8 cellular contexts compared by ENCODE assay signal in the genomic region with DNA sequence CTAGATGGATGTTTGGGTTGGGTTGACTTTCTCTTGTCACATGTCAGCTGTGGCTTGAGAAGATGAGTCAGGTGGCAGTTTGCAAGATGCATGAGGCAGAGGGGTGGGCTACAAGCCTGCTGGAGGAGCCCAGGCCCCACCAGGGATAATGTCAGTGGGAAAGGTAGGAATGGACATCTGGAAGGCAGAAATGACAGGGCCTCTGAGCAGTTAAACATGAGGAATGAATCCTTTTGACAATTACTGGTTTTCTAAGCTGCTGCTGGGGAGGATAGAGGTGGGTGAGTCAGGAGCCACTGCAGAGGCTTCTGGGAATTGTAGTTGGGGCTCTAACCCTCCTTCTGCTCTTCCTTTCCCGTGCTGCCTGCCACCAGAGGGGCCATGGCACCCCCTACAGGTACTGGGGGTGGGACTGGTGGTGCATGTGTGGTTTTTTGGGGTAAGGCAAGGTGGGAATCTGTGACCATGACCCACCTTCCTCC. TPM values are rescaled to one million over a fixed set of nuclear protein-coding genes. Genes with fewer than 3 reads are reported as not detected.
DNase-seq lines count a peak whose midpoint lies in the region; ATAC-seq and TF ChIP-seq lines count a peak whose summit lies in the region.
"Had no signal": no experiment of that assay in that cellular context is flagged by ENCODE, and none has a peak within 500 bp of the region (broad histone marks: within the 10 kb centered on the region; RNA-seq: fewer than 3 reads in every experiment).

No MANE protein-coding gene starts in this region.

- peaks cover 0 to 8% of the 10 kb centered on the region in 2 donors for H3K36me3 Mint-ChIP-seq in activated naive CD4-positive, alpha-beta T cell treated with anti-CD3 and anti-CD28 coated beads, Interleukin-2, amount 50 U/mL, for 72 hours

- H3K9me3 Mint-ChIP-seq in activated naive CD4-positive, alpha-beta T cell treated with anti-CD3 and anti-CD28 coated beads, Interleukin-2, amount 50 U/mL, for 72 hours, result no peaks in the 10 kb centered on the region

- TF ChIP-seq CTCF in GM12873 (IDR thresholded peaks at IDR 0.05; ENCODE audit: insufficient read depth, low read depth, low read length, missing control alignments), result peak; percentile 42
- TF ChIP-seq CTCF in NB4 (IDR thresholded peaks at IDR 0.05; ENCODE audit: low read depth, low read length), result peak; percentile 26

- H3K27ac Mint-ChIP-seq in activated naive CD4-positive, alpha-beta T cell treated with anti-CD3 and anti-CD28 coated beads, Interleukin-2, amount 50 U/mL, for 72 hours, result peak overlapping the region; percentile 2 to 78

- H3K4me3 ChIP-seq in NB4 (ENCODE audit: low read depth, low read length), result no peak overlapping the region
- H3K4me3 ChIP-seq: SK-N-MC had no signal

- ATAC-seq in activated naive CD4-positive, alpha-beta T cell treated with anti-CD3 and anti-CD28 coated beads, Interleukin-2, amount 50 U/mL, for 72 hours, result peak; percentile 55 to 86
- no peak for ATAC-seq in GM18517 (IDR thresholded peaks at IDR 0.05; ENCODE audit: unreplicated experiment)

- DNase-seq in NB4 (ENCODE audit: low read depth), result peak; percentile 46
- DNase-seq in activated naive CD4-positive, alpha-beta T cell treated with anti-CD3 and anti-CD28 coated beads, Interleukin-2, amount 50 U/mL, for 72 hours (ENCODE audit: low spot score in 2 of 2), result peak in 1 of 2 donors; percentile 34
- DNase-seq in stimulated activated CD4-positive, alpha-beta T cell treated with anti-CD3 and anti-CD28 coated beads, Interleukin-2, amount 100 ng/mL, for 24 hours, result peak; percentile 34 to 41
- no peak for DNase-seq in NCI-H146 (lab: John Stamatoyannopoulos, UW)
- DNase-seq in NCI-H226, result no peak

- TF ChIP-seq POLR2A in NB4 (IDR thresholded peaks at IDR 0.05; ENCODE audit: extremely low read depth, insufficient read length), result no peak

RNA-seq across cellular contexts. Expression of gene SLC52A1, which starts 15.7 kb away (rescaled TPM):
- total RNA-seq in activated naive CD4-positive, alpha-beta T cell treated with anti-CD3 and anti-CD28 coated beads, Interleukin-2, amount 50 U/mL, for 72 hours, result under 1 TPM; 0.20 to 0.23 TPM

RNA-seq across cellular contexts. Expression of gene KIF1C, which starts 21.8 kb away (rescaled TPM):
- total RNA-seq in activated naive CD4-positive, alpha-beta T cell treated with anti-CD3 and anti-CD28 coated beads, Interleukin-2, amount 50 U/mL, for 72 hours, result 10 to 100 TPM; 37.9 to 42.4 TPM

RNA-seq across cellular contexts. Expression of gene INCA1, which starts 22.2 kb away (rescaled TPM):
- total RNA-seq in activated naive CD4-positive, alpha-beta T cell treated with anti-CD3 and anti-CD28 coated beads, Interleukin-2, amount 50 U/mL, for 72 hours, result 1 to 10 TPM in 1 of 2 donors, under 1 TPM in 1; 0.53 to 2.6 TPM

RNA-seq across cellular contexts. Expression of gene CAMTA2, which starts 32.0 kb away (rescaled TPM):
- total RNA-seq in activated naive CD4-positive, alpha-beta T cell treated with anti-CD3 and anti-CD28 coated beads, Interleukin-2, amount 50 U/mL, for 72 hours, result 10 to 100 TPM; 66.2 to 82.3 TPM

RNA-seq across cellular contexts. Expression of gene SPAG7, which starts 51.9 kb away (rescaled TPM):
- total RNA-seq in activated naive CD4-positive, alpha-beta T cell treated with anti-CD3 and anti-CD28 coated beads, Interleukin-2, amount 50 U/mL, for 72 hours, result 10 to 100 TPM; 70.3 to 94.6 TPM

Comparison
In these comparisons a context has a peak if more than half of its experiments do, and no peak if none do; other contexts are left out.
1. DNase-seq: peak in NB4 (single experiment) and stimulated activated CD4-positive, alpha-beta T cell treated with anti-CD3 and anti-CD28 coated beads, Interleukin-2, amount 100 ng/mL, for 24 hours (2 of 2); none in NCI-H146 (single experiment) and NCI-H226 (single experiment).